Comparison of ENCODE assay signal across 11 cellular contexts in genomic region chr1:111880866-111881837, GRCh38.
DNase-seq lines count a peak whose midpoint lies in the region; TF ChIP-seq lines count a peak whose summit lies in the region.
"Had no signal": no experiment of that assay in that cellular context is flagged by ENCODE, and none has a peak within 500 bp of the region (broad histone marks: within the 10 kb centered on the region; RNA-seq: fewer than 3 reads in every experiment).

No MANE protein-coding gene starts in this region.

- peaks cover 38% of the 10 kb centered on the region for H3K4me1 Mint-ChIP-seq in glutamatergic neuron (ENCODE audit: low read depth, unreplicated experiment)

- peak overlapping the region; percentile 52 for H3K4me3 Mint-ChIP-seq in glutamatergic neuron (ENCODE audit: unreplicated experiment)

- H3K27me3 Mint-ChIP-seq in glutamatergic neuron (ENCODE audit: unreplicated experiment) = peaks cover 3% of the 10 kb centered on the region

- peak overlapping the region; percentile 76 for H3K27ac Mint-ChIP-seq in glutamatergic neuron (ENCODE audit: unreplicated experiment)

- DNase-seq in NCI-H146 (lab: John Stamatoyannopoulos, UW) (peak; percentile 15), NCI-H146 treated with DMSO at 0.1 percent for 48 hours (lab: John Stamatoyannopoulos, UW; ENCODE audit: unreplicated experiment) (no peak), NCI-H510A (lab: John Stamatoyannopoulos, UW) (peak; percentile 45), glutamatergic neuron (peak; percentile 54), retina (peak; percentile 26), activated T-cell treated with anti-CD3 and anti-CD28 coated beads for 4 hours (no peak), COLO668 (lab: John Stamatoyannopoulos, UW; ENCODE audit: unreplicated experiment) (no peak), OCI-M2 (lab: John Stamatoyannopoulos, UW; ENCODE audit: unreplicated experiment) (no peak)
- DNase-seq: activated T-cell treated with anti-CD3 and anti-CD28 coated beads, Interleukin-2, amount 50 U/mL, for 1 hour; Calu3; upper lobe of right lung had no signal

- TF ChIP-seq CTCF in glutamatergic neuron (IDR thresholded peaks at IDR 0.05; ENCODE audit: partially characterized antibody, unreplicated experiment) = no peak

- H3K9me3 Mint-ChIP-seq in glutamatergic neuron (ENCODE audit: unreplicated experiment) = peaks cover 5% of the 10 kb centered on the region

- no peaks in the 10 kb centered on the region for H3K36me3 Mint-ChIP-seq in glutamatergic neuron (ENCODE audit: unreplicated experiment)

Comparison
In these comparisons a context has a peak if more than half of its experiments do, and no peak if none do; other contexts are left out.
1. DNase-seq: peak in NCI-H146 (single experiment), NCI-H510A (single experiment), glutamatergic neuron (single experiment) and retina (single experiment); none in NCI-H146 treated with DMSO at 0.1 percent for 48 hours (single experiment), activated T-cell treated with anti-CD3 and anti-CD28 coated beads for 4 hours (single experiment), COLO668 (single experiment) and OCI-M2 (single experiment).